28 cellular contexts compared by ENCODE assay signal in genomic region chr19:33831835-33832234, GRCh38. TPM values are rescaled to one million over a fixed set of nuclear protein-coding genes. Genes with fewer than 3 reads are reported as not detected.
"Had no signal": no experiment of that assay in that cellular context is flagged by ENCODE, and none has a peak within 500 bp of the region (broad histone marks: within the 10 kb centered on the region; RNA-seq: fewer than 3 reads in every experiment).

No MANE protein-coding gene starts in this region.

- DNase-seq: activated CD4-positive, alpha-beta memory T cell treated with anti-CD3 and anti-CD28 coated beads, Interleukin-2, amount 10 ng/mL, durations not matched to agents 7 days and 5 days; activated CD4-positive, alpha-beta T cell treated with anti-CD3 and anti-CD28 coated beads for 1 hour; activated CD4-positive, alpha-beta T cell treated with anti-CD3 and anti-CD28 coated beads, Interleukin-2, amount 10 ng/mL, durations not matched to agents 7 days and 5 days; activated CD8-positive, alpha-beta memory T cell treated with anti-CD3 and anti-CD28 coated beads, Interleukin-2, amount 50 U/mL, for 48 hours; activated gamma-delta T cell; activated naive CD4-positive, alpha-beta T cell treated with anti-CD3 and anti-CD28 coated beads, Interleukin-2, amount 10 ng/mL, durations not matched to agents 7 days and 5 days; activated naive CD8-positive, alpha-beta T cell treated with anti-CD3 and anti-CD28 coated beads, Interleukin-2, amount 10 ng/mL, durations not matched to agents 7 days and 5 days; activated T-cell treated with anti-CD3 and anti-CD28 coated beads, Interleukin-2, amount 50 U/mL, for 24 hours; cerebellar nuclear complex; colonic mucosa; effector CD8-positive, alpha-beta T cell; gastrocnemius medialis; glutamatergic neuron; left colon; naive thymus-derived CD8-positive, alpha-beta T cell; sigmoid colon; small intestine; stimulated activated CD4-positive, alpha-beta T cell treated with anti-CD3 and anti-CD28 coated beads, Interleukin-1b, Interleukin-23, amount 100 ng/mL, for 48 hours; stimulated activated CD4-positive, alpha-beta T cell treated with anti-CD3 and anti-CD28 coated beads, Interleukin-4, amount 100 ng/mL, for 4 hours; stimulated activated CD8-positive, alpha-beta memory T cell treated with anti-CD3 and anti-CD28 coated beads, Interleukin-4, amount 100 ng/mL, for 48 hours; stimulated activated naive CD8-positive, alpha-beta T cell treated with anti-CD3 and anti-CD28 coated beads, Interleukin-15, amount 100 ng/mL, for 72 hours; substantia nigra; SW 1271; T-helper 9 cell had no signal

- H3K27me3 ChIP-seq: ascending aorta, cardiac muscle cell, colonic mucosa, gastrocnemius medialis, sigmoid colon had no signal

- ATAC-seq: gastrocnemius medialis; left colon; naive thymus-derived CD8-positive, alpha-beta T cell; stimulated activated memory B cell treated with anti-CD40 and anti-IgM and Interleukin-4, amounts not matched to agents 10 μg/mL and 1 μg/mL and 100 μg/mL, for 72 hours; stimulated activated naive CD8-positive, alpha-beta T cell treated with anti-CD3 and anti-CD28 coated beads, Interleukin-15, amount 100 ng/mL, for 72 hours had no signal

- H3K27ac ChIP-seq: ascending aorta, cardiac muscle cell, colonic mucosa, epithelial cell of prostate, gastrocnemius medialis, sigmoid colon had no signal

- H3K9me3 ChIP-seq: ascending aorta, colonic mucosa, gastrocnemius medialis, sigmoid colon had no signal

- H3K4me1 ChIP-seq: ascending aorta, colonic mucosa, gastrocnemius medialis, sigmoid colon had no signal

- H3K36me3 ChIP-seq: ascending aorta, cardiac muscle cell, colonic mucosa, gastrocnemius medialis, sigmoid colon had no signal

- H3K4me3 ChIP-seq: ascending aorta, cardiac muscle cell, colonic mucosa, gastrocnemius medialis, sigmoid colon had no signal

RNA-seq across cellular contexts. Expression of gene KCTD15, which starts 35.2 kb away (rescaled TPM):
- polyA plus RNA-seq: naive thymus-derived CD8-positive, alpha-beta T cell had no signal
